ENCODE assay signal across 7 cellular contexts in the genomic region with DNA sequence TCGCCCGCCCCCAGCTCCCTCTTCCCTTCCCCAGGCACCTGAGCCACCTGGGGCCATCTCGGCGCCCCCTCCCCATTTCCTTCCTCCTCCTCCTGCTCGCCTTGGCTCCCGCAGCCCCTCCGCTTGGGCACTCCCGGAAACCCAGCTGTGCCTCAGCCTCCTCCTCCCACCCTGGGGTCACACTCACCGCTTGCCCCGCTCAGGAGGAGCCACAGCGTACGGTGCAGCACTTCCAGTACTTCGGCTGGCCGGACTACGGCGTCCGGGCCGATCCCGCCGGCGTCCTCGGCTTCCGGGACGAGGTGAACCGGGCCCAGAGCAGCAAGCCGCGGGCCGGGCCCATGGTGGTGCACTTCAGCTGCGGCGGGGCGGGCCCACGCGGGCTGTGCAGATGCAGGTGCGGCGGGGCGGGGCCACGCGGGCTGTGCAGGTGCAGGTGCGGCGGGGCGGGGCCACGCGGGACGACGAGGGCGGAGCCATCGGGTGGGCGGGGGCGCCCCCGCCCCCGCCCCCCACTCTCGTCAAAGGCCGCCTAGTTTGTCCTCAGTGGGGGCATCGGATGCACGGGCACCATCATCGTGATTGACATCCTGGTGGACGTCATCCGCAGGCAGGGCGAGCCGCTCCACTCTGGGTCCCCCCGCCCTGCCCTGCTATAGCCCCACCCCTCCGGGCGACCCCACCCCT. TPM values are rescaled to one million over a fixed set of nuclear protein-coding genes. Genes with fewer than 3 reads are reported as not detected.
DNase-seq lines count a peak whose midpoint lies in the region; ATAC-seq and TF ChIP-seq lines count a peak whose summit lies in the region.
"Had no signal": no experiment of that assay in that cellular context is flagged by ENCODE, and none has a peak within 500 bp of the region (broad histone marks: within the 10 kb centered on the region; RNA-seq: fewer than 3 reads in every experiment).

No MANE protein-coding gene starts in this region.

- TF ChIP-seq CTCF in cardiac muscle cell (IDR thresholded peaks at IDR 0.05; ENCODE audit: low read depth, low read length), result no peak

- H3K4me1 ChIP-seq in cardiac muscle cell (ENCODE audit: low read depth), result no peaks in the 10 kb centered on the region

- H3K9me3 ChIP-seq in cardiac muscle cell (ENCODE audit: low read depth), result no peaks in the 10 kb centered on the region

- H3K4me1 Mint-ChIP-seq in immature natural killer cell, result peaks cover 0 to 4% of the 10 kb centered on the region in 2 donors

- no peaks in the 10 kb centered on the region for H3K36me3 ChIP-seq in cardiac muscle cell

- H3K27me3 Mint-ChIP-seq in immature natural killer cell (ENCODE audit: low read depth in 3 of 3), result peaks cover 0 to 6% (median 0%) of the 10 kb centered on the region in 3 donors

- H3K27ac Mint-ChIP-seq in immature natural killer cell, result peak overlapping the region in 1 of 6 donors; percentile 59

- H3K4me3 ChIP-seq in cardiac muscle cell, result peak overlapping the region; percentile 55

- H3K36me3 Mint-ChIP-seq in immature natural killer cell, result no peaks in the 10 kb centered on the region

- peaks cover 35% of the 10 kb centered on the region for H3K27me3 ChIP-seq in cardiac muscle cell

- peak overlapping the region; percentile 56 to 78 (median 73) for H3K4me3 Mint-ChIP-seq in immature natural killer cell

- ATAC-seq in Right ventricle myocardium inferior (no peak), GM21526 (IDR thresholded peaks at IDR 0.05; ENCODE audit: low FRiP score, unreplicated experiment) (no peak)

- intact Hi-C loops in Right ventricle myocardium inferior (cut with DNase I), result no loop called here

- peak in 1 of 2 donors; percentile 23 for DNase-seq in cardiac muscle cell (ENCODE audit: low read depth in 1 of 2, low spot score in 1 of 2)
- DNase-seq in Right ventricle myocardium inferior (ENCODE audit: missing footprints), result no peak
- DNase-seq in activated CD8-positive, alpha-beta memory T cell treated with anti-CD3 and anti-CD28 coated beads for 24 hours, result peak; percentile 71
- DNase-seq in immature natural killer cell, result peak in 2 of 3 donors; percentile 25 to 29
- DNase-seq in NCI-H524 treated with DMSO at 0.1 percent for 48 hours (lab: John Stamatoyannopoulos, UW), result no peak

- H3K27ac ChIP-seq in cardiac muscle cell, result no peak overlapping the region

- H3K9me3 Mint-ChIP-seq in immature natural killer cell, result no peaks in the 10 kb centered on the region

RNA-seq across cellular contexts. Expression of a gene that starts 5.6 kb away (rescaled TPM):
- 0.33 and 1.7 TPM in 2 replicates for total RNA-seq in cardiac muscle cell
- not detected in 2 replicates for polyA plus RNA-seq in cardiac muscle cell
- total RNA-seq in Right ventricle myocardium inferior, result not detected
- polyA plus RNA-seq in immature natural killer cell, result not detected
- total RNA-seq: glomerular endothelial cell had no signal

RNA-seq across cellular contexts. Expression of a gene that starts 47.4 kb away (rescaled TPM):
- total RNA-seq in cardiac muscle cell (21.8 and 36.2 TPM in 2 replicates), Right ventricle myocardium inferior (2.9 TPM)
- polyA plus RNA-seq in cardiac muscle cell (17.7 and 21.7 TPM in 2 replicates), immature natural killer cell (1 to 10 TPM in 2 of 3 donors, under 1 TPM in 1; 0.99 to 7.5 (median 4.1) TPM)

RNA-seq across cellular contexts. Expression of a gene that starts 48.6 kb away (rescaled TPM):
- total RNA-seq in cardiac muscle cell, result 95.5 and 154 TPM in 2 replicates
- polyA plus RNA-seq in cardiac muscle cell, result 23.5 and 30.6 TPM in 2 replicates
- 14.1 TPM for total RNA-seq in Right ventricle myocardium inferior
- under 1 TPM in 1 of 3 donors, not detected in 2; 0.87 TPM for polyA plus RNA-seq in immature natural killer cell

RNA-seq across cellular contexts. Expression of a gene that starts 55.2 kb away (rescaled TPM):
- total RNA-seq in cardiac muscle cell (73.4 and 111 TPM in 2 replicates), Right ventricle myocardium inferior (19.2 TPM)
- polyA plus RNA-seq in cardiac muscle cell (68.2 and 110 TPM in 2 replicates), immature natural killer cell (100 to 1,000 TPM; 304 to 360 (median 354) TPM)

Comparison
In these comparisons a context has a peak if more than half of its experiments do, and no peak if none do; other contexts are left out.
1. DNase-seq: peak in activated CD8-positive, alpha-beta memory T cell treated with anti-CD3 and anti-CD28 coated beads for 24 hours (single experiment) and immature natural killer cell (2 of 3); none in Right ventricle myocardium inferior (single experiment) and NCI-H524 treated with DMSO at 0.1 percent for 48 hours (single experiment).